ENCODE assay signal across 1 cellular context in genomic region chrX:71536285-71536684, GRCh38.
TF ChIP-seq lines count a peak whose summit lies in the region.

No MANE protein-coding gene starts in this region.

TF ChIP-seq in A549, 52 proteins besides CTCF, POLR2A, EP300 and RAD21 (continued from another document):
- TF ChIP-seq E2F6 (IDR thresholded peaks at IDR 0.05; ENCODE audit: borderline replicate concordance, low read depth) (no peak), CBX2 (IDR thresholded peaks at IDR 0.05; ENCODE audit: borderline replicate concordance, low read depth) (no peak), RARB (CRISPR knock-in tag; IDR thresholded peaks at IDR 0.05) (no peak), MYC (IDR thresholded peaks at IDR 0.05; ENCODE audit: borderline replicate concordance, low read length) (no peak), MAX (IDR thresholded peaks at IDR 0.05) (no peak), HOXA7 (CRISPR knock-in tag; IDR thresholded peaks at IDR 0.05) (no peak), SREBF2 (IDR thresholded peaks at IDR 0.05) (no peak), PBX3 (IDR thresholded peaks at IDR 0.05) (no peak), RCOR1 (IDR thresholded peaks at IDR 0.05; ENCODE audit: low read depth, low read length) (no peak)
- TF ChIP-seq, protein P1, sequence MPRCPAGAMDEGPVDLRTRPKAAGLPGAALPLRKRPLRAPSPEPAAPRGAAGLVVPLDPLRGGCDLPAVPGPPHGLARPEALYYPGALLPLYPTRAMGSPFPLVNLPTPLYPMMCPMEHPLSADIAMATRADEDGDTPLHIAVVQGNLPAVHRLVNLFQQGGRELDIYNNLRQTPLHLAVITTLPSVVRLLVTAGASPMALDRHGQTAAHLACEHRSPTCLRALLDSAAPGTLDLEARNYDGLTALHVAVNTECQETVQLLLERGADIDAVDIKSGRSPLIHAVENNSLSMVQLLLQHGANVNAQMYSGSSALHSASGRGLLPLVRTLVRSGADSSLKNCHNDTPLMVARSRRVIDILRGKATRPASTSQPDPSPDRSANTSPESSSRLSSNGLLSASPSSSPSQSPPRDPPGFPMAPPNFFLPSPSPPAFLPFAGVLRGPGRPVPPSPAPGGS (IDR thresholded peaks at IDR 0.05): no peak
- TF ChIP-seq, protein P2, sequence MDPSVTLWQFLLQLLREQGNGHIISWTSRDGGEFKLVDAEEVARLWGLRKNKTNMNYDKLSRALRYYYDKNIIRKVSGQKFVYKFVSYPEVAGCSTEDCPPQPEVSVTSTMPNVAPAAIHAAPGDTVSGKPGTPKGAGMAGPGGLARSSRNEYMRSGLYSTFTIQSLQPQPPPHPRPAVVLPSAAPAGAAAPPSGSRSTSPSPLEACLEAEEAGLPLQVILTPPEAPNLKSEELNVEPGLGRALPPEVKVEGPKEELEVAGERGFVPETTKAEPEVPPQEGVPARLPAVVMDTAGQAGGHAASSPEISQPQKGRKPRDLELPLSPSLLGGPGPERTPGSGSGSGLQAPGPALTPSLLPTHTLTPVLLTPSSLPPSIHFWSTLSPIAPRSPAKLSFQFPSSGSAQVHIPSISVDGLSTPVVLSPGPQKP (IDR thresholded peaks at IDR 0.05; ENCODE audit: low read depth, low read length): no peak
